In genomic region chr10:14573666-14574261, GRCh38 we compare ENCODE assay signal across 11 cellular contexts.
DNase-seq lines count a peak whose midpoint lies in the region; ATAC-seq, FAIRE-seq and TF ChIP-seq lines count a peak whose summit lies in the region.
"Had no signal": no experiment of that assay in that cellular context is flagged by ENCODE, and none has a peak within 500 bp of the region (broad histone marks: within the 10 kb centered on the region; RNA-seq: fewer than 3 reads in every experiment).

No MANE protein-coding gene starts in this region.

- H3K9me3 ChIP-seq in naive thymus-derived CD4-positive, alpha-beta T cell (ENCODE audit: control insufficient read depth in 2 of 3, low read length in 3 of 3), result no peaks in the 10 kb centered on the region
- no peaks in the 10 kb centered on the region for H3K9me3 ChIP-seq in heart right ventricle
- H3K9me3 ChIP-seq: Peyer's patch had no signal

- H3K27me3 ChIP-seq in bronchial epithelial cell (ENCODE audit: control insufficient read depth, insufficient read depth, low read length) (no peaks in the 10 kb centered on the region), heart right ventricle (no peaks in the 10 kb centered on the region)
- no peaks in the 10 kb centered on the region for H3K27me3 ChIP-seq in naive thymus-derived CD4-positive, alpha-beta T cell (ENCODE audit: control insufficient read depth in 2 of 2, insufficient read depth in 2 of 2, low read length in 2 of 2)
- H3K27me3 ChIP-seq: Peyer's patch had no signal

- H3K36me3 ChIP-seq in bronchial epithelial cell (ENCODE audit: control insufficient read depth, insufficient read depth, low read length) (no peaks in the 10 kb centered on the region), heart right ventricle (no peaks in the 10 kb centered on the region)
- no peaks in the 10 kb centered on the region for H3K36me3 ChIP-seq in naive thymus-derived CD4-positive, alpha-beta T cell (ENCODE audit: control insufficient read depth in 2 of 3, insufficient read depth in 3 of 3, low read length in 3 of 3)
- H3K36me3 ChIP-seq: Peyer's patch had no signal

- peaks cover 35 to 42% of the 10 kb centered on the region in 2 donors for H3K4me1 ChIP-seq in naive thymus-derived CD4-positive, alpha-beta T cell (ENCODE audit: control insufficient read depth in 2 of 2, insufficient read depth in 2 of 2, low read length in 2 of 2)
- peaks cover 0 to 66% (median 8%) of the 10 kb centered on the region in 9 donors for H3K4me1 ChIP-seq in heart right ventricle

- 59 to 68% methylated on average over 1 of the region's 1 CpG for WGBS in heart right ventricle, 2 donors

- no peaks in the 10 kb centered on the region for H3K27me3 Mint-ChIP-seq in T-helper 1 cell treated with Interleukin-12 subunit alpha and Interleukin-12 subunit beta and Interleukin-4 antibody, amounts not matched to agents 30 μg/mL and 1 μg/mL, for 36 hours (ENCODE audit: low read depth)
- H3K27me3 Mint-ChIP-seq in naive thymus-derived CD4-positive, alpha-beta T cell, result no peaks in the 10 kb centered on the region

- POLR2A ChIA-PET in naive thymus-derived CD4-positive, alpha-beta T cell (lab: Charles Lee), result interaction anchor here (1.0 to 19.3 kb wide), 5 partner anchors 13 to 26 kb away, joined by 3 to 429 read pairs (median 34); no protein-coding TSS in a partner anchor

- intact Hi-C loops in naive thymus-derived CD4-positive, alpha-beta T cell (cut with micrococcal nuclease), result loop anchor here in 1 of 2 donors (5.0 to 10.0 kb wide), 2 partner anchors 381 to 1271 kb away; partner anchors contain the start of genes DCLRE1C, MEIG1 and PHYH
- intact Hi-C loops in heart right ventricle (cut with DNase I), result no loop called here

- CTCF ChIA-PET in naive thymus-derived CD4-positive, alpha-beta T cell (lab: Charles Lee), result interaction anchor here (2.8 kb wide), 1 partner anchor 36 kb away, joined by 7 read pairs; no protein-coding TSS in a partner anchor

- H3K4me3 Mint-ChIP-seq in T-helper 1 cell treated with Interleukin-12 subunit alpha and Interleukin-12 subunit beta and Interleukin-4 antibody, amounts not matched to agents 30 μg/mL and 1 μg/mL, for 36 hours, result no peak overlapping the region
- H3K4me3 Mint-ChIP-seq in naive thymus-derived CD4-positive, alpha-beta T cell, result peak overlapping the region in 5 of 10 donors; percentile 15 to 56 (median 38)

- H3K4me1 Mint-ChIP-seq in T-helper 1 cell treated with Interleukin-12 subunit alpha and Interleukin-12 subunit beta and Interleukin-4 antibody, amounts not matched to agents 30 μg/mL and 1 μg/mL, for 36 hours (ENCODE audit: low read depth), result peaks cover 69% of the 10 kb centered on the region
- peaks cover 34 to 88% (median 78%) of the 10 kb centered on the region in 7 donors for H3K4me1 Mint-ChIP-seq in naive thymus-derived CD4-positive, alpha-beta T cell

- peak overlapping the region; percentile 35 for H3K27ac ChIP-seq in naive thymus-derived CD4-positive, alpha-beta T cell (ENCODE audit: low read depth, low read length)
- no peak overlapping the region for H3K27ac ChIP-seq in heart right ventricle

- H3K36me3 Mint-ChIP-seq in T-helper 1 cell treated with Interleukin-12 subunit alpha and Interleukin-12 subunit beta and Interleukin-4 antibody, amounts not matched to agents 30 μg/mL and 1 μg/mL, for 36 hours (ENCODE audit: low read depth), result peaks cover 43% of the 10 kb centered on the region
- H3K36me3 Mint-ChIP-seq in naive thymus-derived CD4-positive, alpha-beta T cell, result peaks cover 8 to 27% (median 21%) of the 10 kb centered on the region in 5 donors

- no peak for DNase-seq in T-helper 1 cell
- peak; percentile 65 for DNase-seq in NCI-H460 (ENCODE audit: extremely low read depth, low read depth)
- peak; percentile 94 for DNase-seq in bronchial epithelial cell (ENCODE audit: low read depth)
- no peak for DNase-seq in naive thymus-derived CD4-positive, alpha-beta T cell
- no peak for DNase-seq in heart right ventricle
- DNase-seq: cortex of kidney, islet precursor cell, Peyer's patch had no signal

- no peaks in the 10 kb centered on the region for H3K9me3 Mint-ChIP-seq in T-helper 1 cell treated with Interleukin-12 subunit alpha and Interleukin-12 subunit beta and Interleukin-4 antibody, amounts not matched to agents 30 μg/mL and 1 μg/mL, for 36 hours
- H3K9me3 Mint-ChIP-seq in naive thymus-derived CD4-positive, alpha-beta T cell, result peaks cover 0 to 2% (median 0%) of the 10 kb centered on the region in 11 donors

- no peak for FAIRE-seq in bronchial epithelial cell (lab: Jason Lieb, UNC)

- peak overlapping the region; percentile 65 for H3K27ac Mint-ChIP-seq in T-helper 1 cell treated with Interleukin-12 subunit alpha and Interleukin-12 subunit beta and Interleukin-4 antibody, amounts not matched to agents 30 μg/mL and 1 μg/mL, for 36 hours
- H3K27ac Mint-ChIP-seq in naive thymus-derived CD4-positive, alpha-beta T cell, result peak overlapping the region; percentile 75 to 97 (median 90)

- H3K4me3 ChIP-seq in bronchial epithelial cell (ENCODE audit: low read depth, low read length) (no peak overlapping the region), heart right ventricle (no peak overlapping the region)
- H3K4me3 ChIP-seq in naive thymus-derived CD4-positive, alpha-beta T cell (ENCODE audit: low read length), result no peak overlapping the region
- H3K4me3 ChIP-seq: Peyer's patch had no signal

- TF ChIP-seq CTCF in bronchial epithelial cell (IDR thresholded peaks at IDR 0.05; ENCODE audit: insufficient read depth, low read length, severe bottlenecking), result no peak
- no peak for TF ChIP-seq CTCF in heart right ventricle (IDR thresholded peaks at IDR 0.05)

- ATAC-seq in naive thymus-derived CD4-positive, alpha-beta T cell, result no peak
- ATAC-seq in HG02763 (IDR thresholded peaks at IDR 0.05; ENCODE audit: unreplicated experiment) (no peak), heart right ventricle (no peak), GM19455 (IDR thresholded peaks at IDR 0.05; ENCODE audit: unreplicated experiment) (no peak)

Comparison
In these comparisons a context has a peak if more than half of its experiments do, and no peak if none do; other contexts are left out.
1. DNase-seq: peak in NCI-H460 (single experiment) and bronchial epithelial cell (single experiment); none in T-helper 1 cell (0 of 5), naive thymus-derived CD4-positive, alpha-beta T cell (0 of 9) and heart right ventricle (0 of 2).